9 cellular contexts compared by ENCODE assay signal in the genomic region with DNA sequence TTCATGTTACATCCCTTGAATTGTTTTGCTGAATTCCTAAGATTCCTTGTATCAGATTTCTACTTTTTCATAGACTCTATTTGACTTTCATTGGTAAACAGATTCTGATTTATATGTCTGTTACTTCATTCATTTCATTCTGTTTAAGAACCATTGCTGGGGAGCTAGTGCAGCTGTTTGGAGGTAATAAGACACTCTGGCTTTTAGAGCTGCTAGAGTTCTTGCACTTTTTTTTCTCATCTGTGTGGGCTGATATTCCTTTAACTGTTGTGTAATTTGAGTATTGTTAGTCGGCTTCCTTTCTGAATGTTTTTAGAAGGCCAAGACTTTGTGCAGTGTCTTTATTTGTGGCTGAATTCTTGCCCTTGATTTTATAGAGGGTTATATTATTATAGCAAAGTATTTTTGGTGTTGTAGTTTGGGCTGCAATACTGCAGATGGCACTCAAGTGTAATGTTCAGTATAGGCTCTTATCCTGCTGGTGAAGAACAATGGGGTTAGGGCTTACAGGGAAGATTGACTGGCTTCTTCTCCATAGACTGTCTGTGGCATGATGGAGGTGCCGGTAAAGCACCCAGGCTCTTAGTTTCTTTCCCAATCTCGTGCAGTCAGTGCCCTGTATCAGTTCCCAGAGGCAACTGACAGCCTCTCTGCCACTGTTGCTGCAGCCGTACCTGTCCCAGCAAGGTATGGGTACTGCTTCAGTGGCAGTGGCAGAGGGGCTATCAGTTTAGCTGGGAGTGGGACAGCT.
DNase-seq lines count a peak whose midpoint lies in the region; ATAC-seq and TF ChIP-seq lines count a peak whose summit lies in the region.
"Had no signal": no experiment of that assay in that cellular context is flagged by ENCODE, and none has a peak within 500 bp of the region (broad histone marks: within the 10 kb centered on the region; RNA-seq: fewer than 3 reads in every experiment).

No MANE protein-coding gene starts in this region.

- peak; percentile 51 to 52 for TF ChIP-seq CTCF in brain (conservative IDR thresholded peaks at IDR 0.05)
- TF ChIP-seq CTCF in osteocyte (IDR thresholded peaks at IDR 0.05), result peak; percentile 58

- H3K9me3 Mint-ChIP-seq in brain (peaks cover 12 to 36% (median 25%) of the 10 kb centered on the region in 5 experiments), osteocyte (ENCODE audit: unreplicated experiment) (peaks cover 38% of the 10 kb centered on the region)

- H3K27ac Mint-ChIP-seq in brain, result no peak overlapping the region
- no peak overlapping the region for H3K27ac Mint-ChIP-seq in osteocyte (ENCODE audit: unreplicated experiment)
- H3K27ac Mint-ChIP-seq: activated naive CD8-positive, alpha-beta T cell treated with anti-CD3 and anti-CD28 coated beads, Interleukin-2, amount 10 ng/mL, durations not matched to agents 7 days and 5 days had no signal

- peaks cover 10% of the 10 kb centered on the region for H3K27me3 Mint-ChIP-seq in brain
- H3K27me3 Mint-ChIP-seq in osteocyte (ENCODE audit: unreplicated experiment), result peaks cover 18% of the 10 kb centered on the region

- DNase-seq in NCI-H1105 (lab: John Stamatoyannopoulos, UW) (peak; percentile 25), osteocyte (ENCODE audit: extremely low spot score, unreplicated experiment) (no peak), hippocampal formation (lab: John Stamatoyannopoulos, UW) (no peak)
- no peak for DNase-seq in activated CD4-positive, alpha-beta T cell treated with anti-CD3 and anti-CD28 coated beads for 1 hour
- no peak for DNase-seq in NK-92 treated with Interleukin-12 subunit alpha and Interleukin-12 subunit beta, amount 100 ng/mL, for 24 hours (lab: John Stamatoyannopoulos, UW)
- DNase-seq: activated naive CD8-positive, alpha-beta T cell treated with anti-CD3 and anti-CD28 coated beads, Interleukin-2, amount 10 ng/mL, durations not matched to agents 7 days and 5 days had no signal

- no peaks in the 10 kb centered on the region for H3K36me3 Mint-ChIP-seq in brain
- H3K36me3 Mint-ChIP-seq in osteocyte (ENCODE audit: unreplicated experiment), result peaks cover 4% of the 10 kb centered on the region
- H3K36me3 Mint-ChIP-seq: activated naive CD8-positive, alpha-beta T cell treated with anti-CD3 and anti-CD28 coated beads, Interleukin-2, amount 10 ng/mL, durations not matched to agents 7 days and 5 days had no signal

- ATAC-seq in GM18511 (IDR thresholded peaks at IDR 0.05; ENCODE audit: unreplicated experiment), result peak; percentile 86
- peak; percentile 86 for ATAC-seq in HG02610 (IDR thresholded peaks at IDR 0.05; ENCODE audit: unreplicated experiment)

- H3K4me1 Mint-ChIP-seq in brain, result no peaks in the 10 kb centered on the region
- H3K4me1 Mint-ChIP-seq in osteocyte (ENCODE audit: unreplicated experiment), result peaks cover 13% of the 10 kb centered on the region
- H3K4me1 Mint-ChIP-seq: activated naive CD8-positive, alpha-beta T cell treated with anti-CD3 and anti-CD28 coated beads, Interleukin-2, amount 10 ng/mL, durations not matched to agents 7 days and 5 days had no signal

- H3K4me3 Mint-ChIP-seq in brain (no peak overlapping the region), osteocyte (ENCODE audit: unreplicated experiment) (no peak overlapping the region)
- H3K4me3 Mint-ChIP-seq: activated naive CD8-positive, alpha-beta T cell treated with anti-CD3 and anti-CD28 coated beads, Interleukin-2, amount 10 ng/mL, durations not matched to agents 7 days and 5 days had no signal
